34 cellular contexts compared by ENCODE assay signal in the genomic region with DNA sequence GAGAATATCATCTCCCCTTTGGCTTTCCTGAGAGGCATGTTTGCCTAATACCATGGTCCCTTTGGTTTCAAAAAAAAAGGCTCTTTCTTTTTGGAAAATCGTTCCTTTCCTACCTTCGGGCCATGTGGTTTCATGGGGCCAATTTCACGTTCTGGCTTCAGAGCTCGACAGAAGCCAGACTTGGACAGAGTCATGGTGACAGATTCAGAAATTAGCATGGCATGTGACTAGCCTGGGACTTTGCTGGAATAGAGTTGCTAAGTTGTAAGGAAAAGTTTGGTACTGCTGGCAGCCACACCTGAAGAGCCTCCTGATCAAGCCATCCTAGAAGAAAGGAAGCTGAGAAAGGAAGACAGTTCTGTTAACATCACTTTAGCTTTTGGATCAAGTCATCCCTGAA. TPM values are rescaled to one million over a fixed set of nuclear protein-coding genes. Genes with fewer than 3 reads are reported as not detected.
"Had no signal": no experiment of that assay in that cellular context is flagged by ENCODE, and none has a peak within 500 bp of the region (broad histone marks: within the 10 kb centered on the region; RNA-seq: fewer than 3 reads in every experiment).

No MANE protein-coding gene starts in this region.

- H3K4me1 ChIP-seq: adrenal gland, ascending aorta had no signal

- H3K36me3 Mint-ChIP-seq: activated naive CD4-positive, alpha-beta T cell treated with anti-CD3 and anti-CD28 coated beads, Interleukin-2, amount 50 U/mL, for 72 hours had no signal

- H3K27me3 ChIP-seq: adrenal gland, ascending aorta, cardiac muscle cell had no signal

- H3K4me1 Mint-ChIP-seq: activated CD4-positive, alpha-beta memory T cell treated with anti-CD3 and anti-CD28 coated beads, Interleukin-2, amount 10 ng/mL, durations not matched to agents 7 days and 5 days; activated CD4-positive, alpha-beta T cell treated with anti-CD3 and anti-CD28 coated beads for 36 hours; activated CD4-positive, alpha-beta T cell treated with anti-CD3 and anti-CD28 coated beads, Interleukin-2, amount 10 ng/mL, durations not matched to agents 7 days and 5 days; activated CD8-positive, alpha-beta memory T cell treated with anti-CD3 and anti-CD28 coated beads, Interleukin-2, amount 10 ng/mL, durations not matched to agents 7 days and 5 days; activated naive CD8-positive, alpha-beta T cell treated with anti-CD3 and anti-CD28 coated beads for 36 hours; central memory CD8-positive, alpha-beta T cell; T-cell had no signal

- H3K27ac ChIP-seq: adrenal gland, ascending aorta, cardiac muscle cell, VCaP had no signal

- H3K36me3 ChIP-seq: adrenal gland, cardiac muscle cell had no signal

- H3K9me3 ChIP-seq: adrenal gland, ascending aorta had no signal

- ATAC-seq: activated CD4-positive, alpha-beta T cell treated with anti-CD3 and anti-CD28 coated beads for 36 hours; activated CD4-positive, CD25-positive, alpha-beta regulatory T cell treated with anti-CD3 and anti-CD28 coated beads, Interleukin-2, amount 50 U/mL, for 24 hours; activated CD8-positive, alpha-beta memory T cell treated with anti-CD3 and anti-CD28 coated beads, Interleukin-2, amount 10 ng/mL, durations not matched to agents 7 days and 5 days; activated CD8-positive, alpha-beta T cell treated with anti-CD3 and anti-CD28 coated beads, Interleukin-2, amount 10 ng/mL, durations not matched to agents 7 days and 5 days; activated naive CD4-positive, alpha-beta T cell treated with anti-CD3 and anti-CD28 coated beads, Interleukin-2, amount 50 U/mL, for 72 hours; T-cell had no signal

- H3K4me3 Mint-ChIP-seq: activated CD4-positive, alpha-beta memory T cell treated with anti-CD3 and anti-CD28 coated beads, Interleukin-2, amount 10 ng/mL, durations not matched to agents 7 days and 5 days; activated CD4-positive, alpha-beta T cell treated with anti-CD3 and anti-CD28 coated beads for 36 hours; activated CD4-positive, alpha-beta T cell treated with anti-CD3 and anti-CD28 coated beads, Interleukin-2, amount 10 ng/mL, durations not matched to agents 7 days and 5 days; activated CD8-positive, alpha-beta memory T cell treated with anti-CD3 and anti-CD28 coated beads, Interleukin-2, amount 10 ng/mL, durations not matched to agents 7 days and 5 days; activated CD8-positive, alpha-beta T cell treated with anti-CD3 and anti-CD28 coated beads, Interleukin-2, amount 10 ng/mL, durations not matched to agents 7 days and 5 days; activated naive CD4-positive, alpha-beta T cell treated with anti-CD3 and anti-CD28 coated beads for 36 hours; activated naive CD8-positive, alpha-beta T cell treated with anti-CD3 and anti-CD28 coated beads for 36 hours; activated T-cell treated with anti-CD3 and anti-CD28 coated beads, Interleukin-2, amount 50 U/mL, for 24 hours; brain; central memory CD8-positive, alpha-beta T cell; T-cell; T-helper 2 cell treated with Interferon-gamma antibody and Interleukin-4, amounts not matched to agents 5 μg/mL and 100 μg/mL, for 36 hours had no signal

- H3K27ac Mint-ChIP-seq: activated CD4-positive, alpha-beta memory T cell treated with anti-CD3 and anti-CD28 coated beads, Interleukin-2, amount 10 ng/mL, durations not matched to agents 7 days and 5 days; activated CD4-positive, alpha-beta T cell treated with anti-CD3 and anti-CD28 coated beads for 36 hours; activated CD4-positive, alpha-beta T cell treated with anti-CD3 and anti-CD28 coated beads, Interleukin-2, amount 10 ng/mL, durations not matched to agents 7 days and 5 days; activated CD8-positive, alpha-beta memory T cell treated with anti-CD3 and anti-CD28 coated beads, Interleukin-2, amount 10 ng/mL, durations not matched to agents 7 days and 5 days; activated CD8-positive, alpha-beta T cell treated with anti-CD3 and anti-CD28 coated beads, Interleukin-2, amount 10 ng/mL, durations not matched to agents 7 days and 5 days; activated naive CD4-positive, alpha-beta T cell treated with anti-CD3 and anti-CD28 coated beads for 36 hours; activated naive CD4-positive, alpha-beta T cell treated with anti-CD3 and anti-CD28 coated beads, Interleukin-2, amount 50 U/mL, for 72 hours; activated naive CD8-positive, alpha-beta T cell treated with anti-CD3 and anti-CD28 coated beads for 36 hours; activated T-cell treated with anti-CD3 and anti-CD28 coated beads, Interleukin-2, amount 50 U/mL, for 24 hours; brain; T-cell; T-helper 2 cell treated with Interferon-gamma antibody and Interleukin-4, amounts not matched to agents 5 μg/mL and 100 μg/mL, for 36 hours had no signal

- H3K4me3 ChIP-seq: adrenal gland, ascending aorta, cardiac muscle cell had no signal

- H3K9me3 Mint-ChIP-seq: activated CD4-positive, alpha-beta memory T cell treated with anti-CD3 and anti-CD28 coated beads, Interleukin-2, amount 10 ng/mL, durations not matched to agents 7 days and 5 days; activated CD4-positive, alpha-beta T cell treated with anti-CD3 and anti-CD28 coated beads, Interleukin-2, amount 10 ng/mL, durations not matched to agents 7 days and 5 days; activated naive CD4-positive, alpha-beta T cell treated with anti-CD3 and anti-CD28 coated beads for 36 hours; activated naive CD8-positive, alpha-beta T cell treated with anti-CD3 and anti-CD28 coated beads for 36 hours; activated T-cell treated with anti-CD3 and anti-CD28 coated beads, Interleukin-2, amount 50 U/mL, for 24 hours; brain; central memory CD8-positive, alpha-beta T cell; T-cell; T-helper 2 cell treated with Interferon-gamma antibody and Interleukin-4, amounts not matched to agents 5 μg/mL and 100 μg/mL, for 36 hours had no signal

- H3K27me3 Mint-ChIP-seq: activated naive CD8-positive, alpha-beta T cell treated with anti-CD3 and anti-CD28 coated beads for 36 hours; brain had no signal

- DNase-seq: activated CD4-positive, alpha-beta memory T cell treated with anti-CD3 and anti-CD28 coated beads, Interleukin-2, amount 10 ng/mL, durations not matched to agents 7 days and 5 days; activated CD4-positive, alpha-beta T cell treated with anti-CD3 and anti-CD28 coated beads for 1 hour; activated CD4-positive, alpha-beta T cell treated with anti-CD3 and anti-CD28 coated beads for 36 hours; activated CD4-positive, alpha-beta T cell treated with anti-CD3 and anti-CD28 coated beads for 48 hours; activated CD4-positive, alpha-beta T cell treated with anti-CD3 and anti-CD28 coated beads, Interleukin-2, amount 10 ng/mL, durations not matched to agents 7 days and 5 days; activated CD4-positive, alpha-beta T cell treated with anti-CD3 and anti-CD28 coated beads, Interleukin-2, amount 50 U/mL, for 48 hours; activated CD4-positive, CD25-positive, alpha-beta regulatory T cell; activated CD8-positive, alpha-beta memory T cell treated with anti-CD3 and anti-CD28 coated beads for 24 hours; activated CD8-positive, alpha-beta memory T cell treated with anti-CD3 and anti-CD28 coated beads, Interleukin-2, amount 10 ng/mL, durations not matched to agents 7 days and 5 days; activated CD8-positive, alpha-beta memory T cell treated with anti-CD3 and anti-CD28 coated beads, Interleukin-2, amount 50 U/mL, for 48 hours; activated CD8-positive, alpha-beta T cell treated with anti-CD3 and anti-CD28 coated beads, Interleukin-2, amount 10 ng/mL, durations not matched to agents 7 days and 5 days; activated effector memory CD4-positive, alpha-beta T cell treated with anti-CD3 and anti-CD28 coated beads, Interleukin-2, amount 50 U/mL, for 16 hours; activated gamma-delta T cell treated with Interleukin-2 at 50 U/mL for 16 hours; activated naive CD4-positive, alpha-beta T cell; activated naive CD4-positive, alpha-beta T cell treated with anti-CD3 and anti-CD28 coated beads for 36 hours; activated naive CD4-positive, alpha-beta T cell treated with anti-CD3 and anti-CD28 coated beads, Interleukin-2, amount 50 U/mL, for 16 hours; activated naive CD8-positive, alpha-beta T cell treated with anti-CD3 and anti-CD28 coated beads for 36 hours; activated T-cell treated with anti-CD3 and anti-CD28 coated beads, Interleukin-2, amount 50 U/mL, for 24 hours; activated T-cell treated with anti-CD3 and anti-CD28 coated beads, Interleukin-2, amount 50 U/mL, for 48 hours; adrenal gland; amniotic stem cell; caudate nucleus; cerebellar nuclear complex; T-cell; T-helper 2 cell; T-helper 9 cell had no signal

RNA-seq across cellular contexts. Expression of a gene that starts 2.4 kb away (rescaled TPM):
- total RNA-seq: activated naive CD4-positive, alpha-beta T cell treated with anti-CD3 and anti-CD28 coated beads for 36 hours; ascending aorta had no signal
